Comparison of ENCODE assay signal across 11 cellular contexts in genomic region chr19:36051236-36051635, GRCh38. TPM values are rescaled to one million over a fixed set of nuclear protein-coding genes. Genes with fewer than 3 reads are reported as not detected.
A peak's percentile ranks its signal among the peaks of the same experiment; 100 is the strongest.
DNase-seq lines count a peak whose midpoint lies in the region; ATAC-seq and TF ChIP-seq lines count a peak whose summit lies in the region.
"Had no signal": no experiment of that assay in that cellular context is flagged by ENCODE, and none has a peak within 500 bp of the region (broad histone marks: within the 10 kb centered on the region; RNA-seq: fewer than 3 reads in every experiment).

No MANE protein-coding gene starts in this region.

- H3K4me2 ChIP-seq in OCI-LY1 (ENCODE audit: low read length) = no peak overlapping the region

- no peaks in the 10 kb centered on the region; the same call in 1 of the 2 replicates for H3K9me3 ChIP-seq in AG04450 (ENCODE audit: control insufficient read depth, insufficient read depth, low read length)
- H3K9me3 ChIP-seq in OCI-LY1 (ENCODE audit: low read length) = no peaks in the 10 kb centered on the region
- H3K9me3 ChIP-seq in esophagus squamous epithelium = no peaks in the 10 kb centered on the region
- H3K9me3 ChIP-seq in colonic mucosa = no peaks in the 10 kb centered on the region

- H3K4me3 ChIP-seq in AG04450 (ENCODE audit: low read depth, low read length) (no peak overlapping the region), OCI-LY1 (ENCODE audit: low read depth, low read length, poor library complexity, severe bottlenecking) (no peak overlapping the region), fibroblast of villous mesenchyme (ENCODE audit: low read depth, low read length) (no peak overlapping the region), esophagus squamous epithelium (no peak overlapping the region), coronary artery (no peak overlapping the region), colonic mucosa (no peak overlapping the region)

- H2AFZ ChIP-seq in OCI-LY1 (ENCODE audit: low read length) = no peak overlapping the region

- H3F3A ChIP-seq in OCI-LY1 (ENCODE audit: insufficient read depth, low read length) = peaks cover 4% of the 10 kb centered on the region; the same call in 1 of the 2 replicates

- no peaks in the 10 kb centered on the region for H4K20me1 ChIP-seq in OCI-LY1 (ENCODE audit: insufficient read depth, low read length)

- H3K79me2 ChIP-seq in OCI-LY1 (ENCODE audit: insufficient read depth, low read length) = peaks cover 12% of the 10 kb centered on the region

- DNase-seq in AG04450 (ENCODE audit: low read depth, low spot score) (no peak), Calu3 (peak; percentile 40), fibroblast of villous mesenchyme (ENCODE audit: low read depth) (no peak), esophagus squamous epithelium (lab: John Stamatoyannopoulos, UW) (no peak), coronary artery (ENCODE audit: low spot score) (no peak), colonic mucosa (no peak)
- DNase-seq: activated gamma-delta T cell, Kasumi-1, naive B cell had no signal

- intact Hi-C loops in Calu3 (cut with micrococcal nuclease; ENCODE audit: unreplicated experiment) = loop anchor here (5.0 kb wide), 1 partner anchor 39 kb away; the partner anchor contains the start of gene ALKBH6
- intact Hi-C loops in esophagus squamous epithelium (cut with DNase I) = loop anchor here (10.0 kb wide), 1 partner anchor 64 kb away; the partner anchor contains the start of genes OVOL3, POLR2I and TBCB
- intact Hi-C loops in colonic mucosa (cut with DNase I) = loop anchor here (10.0 kb wide), 2 partner anchors 56 to 64 kb away; partner anchors contain the start of genes OVOL3, POLR2I, SDHAF1 and TBCB

- no peak overlapping the region for H3K27ac Mint-ChIP-seq in Calu3 (ENCODE audit: unreplicated experiment)

- 71 to 77% methylated on average over 3 of the region's 3 CpGs for WGBS in esophagus squamous epithelium, 2 donors

- no TSS peak for BruUV-seq in Calu3 (replicated peaks; lab: Mats Ljungman, UMichigan)

- H3K9me2 ChIP-seq in OCI-LY1 (ENCODE audit: low read depth, low read length) = no peaks in the 10 kb centered on the region

- CTCF ChIA-PET in AG04450 (lab: Charles Lee) = no interaction called here
- CTCF ChIA-PET in Calu3 (lab: Charles Lee) = interaction anchor here (0.6 kb wide), 1 partner anchor 22 kb away, joined by 3 read pairs; no protein-coding TSS in a partner anchor

- TF ChIP-seq POLR2A in esophagus squamous epithelium (IDR thresholded peaks at IDR 0.05) = no peak

- peak; percentile 22; the same call in 1 of the 2 replicates for TF ChIP-seq CTCF in AG04450 (IDR thresholded peaks at IDR 0.05; ENCODE audit: low read depth, low read length)
- no peak for TF ChIP-seq CTCF in Calu3 (IDR thresholded peaks at IDR 0.05; ENCODE audit: unreplicated experiment)
- TF ChIP-seq CTCF in OCI-LY1 (IDR thresholded peaks at IDR 0.05; ENCODE audit: low read length) = peak; percentile 57
- TF ChIP-seq CTCF in fibroblast of villous mesenchyme (IDR thresholded peaks at IDR 0.05; ENCODE audit: insufficient read depth, low read depth, low read length) = peak; percentile 37
- TF ChIP-seq CTCF in esophagus squamous epithelium (IDR thresholded peaks at IDR 0.05) = peak in 3 of 6 experiments; percentile 9 to 19 (median 15)
- no peak for TF ChIP-seq CTCF in coronary artery (IDR thresholded peaks at IDR 0.05)
- TF ChIP-seq CTCF in colonic mucosa (IDR thresholded peaks at IDR 0.05) = no peak

- peaks cover 10% of the 10 kb centered on the region for H3K4me1 Mint-ChIP-seq in Calu3 (ENCODE audit: low read depth, unreplicated experiment)

- no peak for ATAC-seq in GM18858 (IDR thresholded peaks at IDR 0.05; ENCODE audit: unreplicated experiment)

- H3K36me3 Mint-ChIP-seq in Calu3 (ENCODE audit: insufficient read depth, unreplicated experiment) = peaks cover 30% of the 10 kb centered on the region
- H3K36me3 Mint-ChIP-seq: naive B cell had no signal

- POLR2A ChIA-PET in AG04450 (lab: Yijun Ruan, JAX) = no interaction called here

- no peaks in the 10 kb centered on the region for H3K9me3 Mint-ChIP-seq in Calu3 (ENCODE audit: low read depth, unreplicated experiment)
- H3K9me3 Mint-ChIP-seq: naive B cell had no signal

- H3K27ac ChIP-seq in AG04450 (ENCODE audit: low read depth, low read length) = no peak overlapping the region
- H3K27ac ChIP-seq in OCI-LY1 (ENCODE audit: low read depth, low read length, poor library complexity, severe bottlenecking) = no peak overlapping the region
- H3K27ac ChIP-seq in esophagus squamous epithelium = peak overlapping the region in 2 of 4 donors; percentile 26 to 28
- no peak overlapping the region for H3K27ac ChIP-seq in coronary artery
- H3K27ac ChIP-seq in colonic mucosa = no peak overlapping the region

- H3K4me3 Mint-ChIP-seq in Calu3 (ENCODE audit: low read depth, unreplicated experiment) = no peak overlapping the region

- H3K27me3 Mint-ChIP-seq in Calu3 (ENCODE audit: unreplicated experiment) = no peaks in the 10 kb centered on the region
- H3K27me3 Mint-ChIP-seq: naive B cell had no signal

- H3K9ac ChIP-seq in OCI-LY1 (ENCODE audit: low read length) (no peak overlapping the region), colonic mucosa (ENCODE audit: low read depth in 2 of 2, low read length in 2 of 2) (no peak overlapping the region)

- H3K4me1 ChIP-seq in OCI-LY1 (ENCODE audit: insufficient read depth, low read length, severe bottlenecking) (peaks cover 23% of the 10 kb centered on the region), esophagus squamous epithelium (peaks cover 12 to 27% (median 18%) of the 10 kb centered on the region in 3 donors), colonic mucosa (peaks cover 5% of the 10 kb centered on the region)

- no peaks in the 10 kb centered on the region for H3K27me3 ChIP-seq in AG04450 (ENCODE audit: control insufficient read depth, insufficient read depth, low read length)
- no peaks in the 10 kb centered on the region for H3K27me3 ChIP-seq in OCI-LY1 (ENCODE audit: insufficient read depth, low read length)
- H3K27me3 ChIP-seq in esophagus squamous epithelium = no peaks in the 10 kb centered on the region
- H3K27me3 ChIP-seq in colonic mucosa = no peaks in the 10 kb centered on the region

- H3K36me3 ChIP-seq in OCI-LY1 (ENCODE audit: insufficient read depth, low read length) = peaks cover under 1% of the 10 kb centered on the region; the same call in 1 of the 2 replicates
- no peaks in the 10 kb centered on the region for H3K36me3 ChIP-seq in esophagus squamous epithelium
- H3K36me3 ChIP-seq in colonic mucosa = no peaks in the 10 kb centered on the region

RNA-seq across cellular contexts. Expression of gene THAP8, which starts 2.8 kb away (rescaled TPM):
- polyA plus RNA-seq in AG04450 (2011; rRNA removed) = 3.9 and 5.6 TPM in 2 replicates
- 2.6 and 3.1 TPM in 2 replicates for polyA minus RNA-seq in AG04450 (2011; rRNA and poly(A)+ RNA removed)
- total RNA-seq in Calu3 (2022) = 3.2 and 3.3 TPM in 2 replicates
- 2.9 and 4.3 TPM in 2 replicates for total RNA-seq in fibroblast of villous mesenchyme
- total RNA-seq in esophagus squamous epithelium = 1 to 10 TPM; 2.8 to 4.8 (median 3.6) TPM
- 1 to 10 TPM; 3.3 to 4.6 TPM for total RNA-seq in colonic mucosa

RNA-seq across cellular contexts. Expression of gene WDR62, which starts 3.5 kb away (rescaled TPM):
- 1.1 and 1.2 TPM in 2 replicates for polyA plus RNA-seq in AG04450 (2011; rRNA removed)
- polyA minus RNA-seq in AG04450 (2011; rRNA and poly(A)+ RNA removed) = 3.1 and 3.2 TPM in 2 replicates
- total RNA-seq in Calu3 (2022) = 25.5 and 29.6 TPM in 2 replicates
- 5.5 and 7.8 TPM in 2 replicates for total RNA-seq in fibroblast of villous mesenchyme
- total RNA-seq in esophagus squamous epithelium = 1 to 10 TPM; 1.1 to 4.8 (median 3.5) TPM
- total RNA-seq in colonic mucosa = 10 to 100 TPM in 1 of 2 donors, 1 to 10 TPM in 1; 2.1 to 13.1 TPM

RNA-seq across cellular contexts. Expression of gene CLIP3, which starts 18.6 kb away (rescaled TPM):
- polyA plus RNA-seq in AG04450 (2011; rRNA removed) = 18.1 and 29.4 TPM in 2 replicates
- polyA minus RNA-seq in AG04450 (2011; rRNA and poly(A)+ RNA removed) = 31.0 and 47.2 TPM in 2 replicates
- total RNA-seq in Calu3 (2022) (3.1 and 3.5 TPM in 2 replicates), fibroblast of villous mesenchyme (16.4 and 17.3 TPM in 2 replicates), esophagus squamous epithelium (10 to 100 TPM in 1 of 4 donors, 1 to 10 TPM in 2, under 1 TPM in 1; 0.80 to 15.3 (median 2.7) TPM), colonic mucosa (10 to 100 TPM in 1 of 2 donors, 1 to 10 TPM in 1; 3.4 to 11.7 TPM)

RNA-seq across cellular contexts. Expression of gene ALKBH6, which starts 37.2 kb away (rescaled TPM):
- 20.7 and 21.2 TPM in 2 replicates for polyA plus RNA-seq in AG04450 (2011; rRNA removed)
- 6.0 and 9.9 TPM in 2 replicates for polyA minus RNA-seq in AG04450 (2011; rRNA and poly(A)+ RNA removed)
- total RNA-seq in Calu3 (2022) (52.6 and 56.7 TPM in 2 replicates), fibroblast of villous mesenchyme (14.2 and 16.8 TPM in 2 replicates), esophagus squamous epithelium (10 to 100 TPM; 14.6 to 28.6 (median 18.8) TPM), colonic mucosa (10 to 100 TPM; 17.0 to 26.2 TPM)

RNA-seq across cellular contexts. Expression of gene SYNE4, which starts 42.6 kb away (rescaled TPM):
- 0.07 and 0.14 TPM in 2 replicates for polyA plus RNA-seq in AG04450 (2011; rRNA removed)
- polyA minus RNA-seq in AG04450 (2011; rRNA and poly(A)+ RNA removed) = 0.14 TPM in 1 of 2 replicates, not detected in the other
- total RNA-seq in Calu3 (2022) = 19.7 and 23.5 TPM in 2 replicates
- total RNA-seq in fibroblast of villous mesenchyme = 0.32 TPM in 1 of 2 replicates, not detected in the other
- under 1 TPM in 3 of 4 donors, not detected in 1; 0.26 to 0.95 (median 0.57) TPM for total RNA-seq in esophagus squamous epithelium
- total RNA-seq in colonic mucosa = 10 to 100 TPM in 1 of 2 donors, 1 to 10 TPM in 1; 9.3 to 10.1 TPM

Comparison
In these comparisons a context has a peak if more than half of its experiments do, and no peak if none do; other contexts are left out.
1. CTCF ChIP-seq: peak in AG04450 (single experiment), OCI-LY1 (single experiment) and fibroblast of villous mesenchyme (single experiment); none in Calu3 (single experiment), coronary artery (single experiment) and colonic mucosa (single experiment).